In the genomic region with DNA sequence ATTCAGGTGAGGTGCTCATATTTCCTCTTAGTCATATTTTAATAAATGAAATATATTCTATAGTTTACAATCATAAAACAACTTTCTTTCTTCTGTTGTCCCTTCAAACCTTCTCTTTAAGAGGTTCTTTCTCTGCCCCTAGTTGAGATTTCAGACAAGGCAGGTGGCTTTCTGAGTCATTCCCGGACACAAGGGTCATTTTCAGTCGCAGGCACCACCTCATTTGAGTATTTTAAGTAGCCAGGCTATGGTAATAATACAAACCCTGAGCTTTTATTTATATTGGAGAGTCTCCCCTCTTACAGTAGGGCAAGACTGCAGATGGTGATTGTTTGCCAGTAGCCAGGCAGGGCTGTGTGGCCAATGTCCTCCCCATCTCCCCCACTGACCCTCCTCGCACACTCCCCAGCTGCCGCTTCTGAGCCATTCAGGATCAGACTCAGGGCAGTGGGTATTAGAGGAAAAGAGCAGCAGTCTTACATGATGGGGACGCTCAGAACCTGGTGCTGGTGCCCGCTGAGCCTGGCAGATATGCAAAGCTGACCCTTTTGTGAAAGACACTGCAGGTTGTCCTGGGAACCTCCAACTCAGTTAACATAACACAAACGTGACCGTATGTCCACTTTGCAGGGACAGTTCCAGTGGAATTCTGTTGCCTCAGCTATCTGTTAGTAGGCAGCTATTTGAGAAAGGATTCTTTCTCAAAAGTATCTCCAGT, we compare ENCODE assay signal across 1 cellular context.
TF ChIP-seq lines count a peak whose summit lies in the region.

No MANE protein-coding gene starts in this region.

TF ChIP-seq in GM23338, 12 proteins besides CTCF, POLR2A, EP300 and RAD21 (continued from another document):
- no peak for TF ChIP-seq STAT1 (IDR thresholded peaks at IDR 0.05; ENCODE audit: unreplicated experiment)
TF ChIP-seq in GM23338: peak in this region for 0.
